ENCODE assay signal across 16 cellular contexts in the genomic region with DNA sequence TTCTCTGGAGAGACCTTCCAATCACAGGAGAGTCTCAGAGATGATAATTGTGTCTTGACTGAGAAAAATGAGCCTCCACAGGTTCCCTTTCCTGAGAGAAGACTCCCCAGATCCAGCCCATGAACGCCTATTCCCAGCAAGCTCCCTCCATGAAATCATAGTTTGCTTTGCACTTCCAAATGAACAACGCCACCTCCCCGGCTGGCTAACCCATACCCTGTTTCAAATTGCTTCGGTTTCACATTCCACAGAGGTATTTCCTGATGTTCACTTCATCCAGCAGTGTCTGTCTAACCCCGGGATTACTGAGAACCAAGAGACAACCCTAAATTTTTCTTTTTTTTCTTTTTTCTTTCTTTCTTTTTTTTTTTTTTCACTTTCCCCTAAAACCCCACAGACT.
"Had no signal": no experiment of that assay in that cellular context is flagged by ENCODE, and none has a peak within 500 bp of the region (broad histone marks: within the 10 kb centered on the region; RNA-seq: fewer than 3 reads in every experiment).

No MANE protein-coding gene starts in this region.

- H3K27ac ChIP-seq: coronary artery, esophagus muscularis mucosa, thyroid gland had no signal

- H3K27me3 ChIP-seq: esophagus muscularis mucosa, thyroid gland had no signal

- H3K27ac Mint-ChIP-seq: activated CD4-positive, alpha-beta T cell treated with anti-CD3 and anti-CD28 coated beads, Interleukin-2, amount 10 ng/mL, durations not matched to agents 7 days and 5 days; activated naive CD4-positive, alpha-beta T cell treated with anti-CD3 and anti-CD28 coated beads, Interleukin-2, amount 10 ng/mL, durations not matched to agents 7 days and 5 days; activated T-helper 2 cell treated with anti-CD3 and anti-CD28 coated beads, Interferon-gamma antibody, Interleukin-2, Interleukin-4, amounts not matched to agents 10 μg/mL and 5 μg/mL and 100 μg/mL, durations not matched to agents 14 hours and 24 hours and 36 hours; naive thymus-derived CD4-positive, alpha-beta T cell; stimulated activated naive B cell treated with anti-CD40 and anti-IgM and Interleukin-4, amounts not matched to agents 10 μg/mL and 1 μg/mL and 100 μg/mL, for 72 hours had no signal

- H3K4me3 Mint-ChIP-seq: activated CD4-positive, alpha-beta T cell treated with anti-CD3 and anti-CD28 coated beads, Interleukin-2, amount 10 ng/mL, durations not matched to agents 7 days and 5 days; activated naive CD4-positive, alpha-beta T cell treated with anti-CD3 and anti-CD28 coated beads, Interleukin-2, amount 10 ng/mL, durations not matched to agents 7 days and 5 days; naive thymus-derived CD4-positive, alpha-beta T cell; stimulated activated naive B cell treated with anti-CD40 and anti-IgM and Interleukin-4, amounts not matched to agents 10 μg/mL and 1 μg/mL and 100 μg/mL, for 72 hours had no signal

- H3K4me1 Mint-ChIP-seq: activated CD4-positive, alpha-beta T cell treated with anti-CD3 and anti-CD28 coated beads, Interleukin-2, amount 10 ng/mL, durations not matched to agents 7 days and 5 days; activated naive CD4-positive, alpha-beta T cell treated with anti-CD3 and anti-CD28 coated beads, Interleukin-2, amount 10 ng/mL, durations not matched to agents 7 days and 5 days; naive thymus-derived CD4-positive, alpha-beta T cell; stimulated activated naive B cell treated with anti-CD40 and anti-IgM and Interleukin-4, amounts not matched to agents 10 μg/mL and 1 μg/mL and 100 μg/mL, for 72 hours had no signal

- DNase-seq: activated CD4-positive, alpha-beta T cell treated with anti-CD3 and anti-CD28 coated beads, Interleukin-2, amount 10 ng/mL, durations not matched to agents 7 days and 5 days; activated naive CD4-positive, alpha-beta T cell treated with anti-CD3 and anti-CD28 coated beads, Interleukin-2, amount 10 ng/mL, durations not matched to agents 7 days and 5 days; foreskin fibroblast; mucosa of descending colon; naive thymus-derived CD4-positive, alpha-beta T cell; retina; stimulated activated CD4-positive, alpha-beta T cell treated with anti-CD3 and anti-CD28 coated beads, Interleukin-4, amount 100 ng/mL, for 1 hour; SW 1271; thyroid gland had no signal

- H3K9me3 Mint-ChIP-seq: activated naive CD4-positive, alpha-beta T cell treated with anti-CD3 and anti-CD28 coated beads, Interleukin-2, amount 10 ng/mL, durations not matched to agents 7 days and 5 days; activated T-helper 2 cell treated with anti-CD3 and anti-CD28 coated beads, Interferon-gamma antibody, Interleukin-2, Interleukin-4, amounts not matched to agents 10 μg/mL and 5 μg/mL and 100 μg/mL, durations not matched to agents 14 hours and 24 hours and 36 hours had no signal

- FAIRE-seq: TTC549, urothelium cell line had no signal

- H3K36me3 Mint-ChIP-seq: activated naive CD4-positive, alpha-beta T cell treated with anti-CD3 and anti-CD28 coated beads, Interleukin-2, amount 10 ng/mL, durations not matched to agents 7 days and 5 days; naive thymus-derived CD4-positive, alpha-beta T cell; stimulated activated naive B cell treated with anti-CD40 and anti-IgM and Interleukin-4, amounts not matched to agents 10 μg/mL and 1 μg/mL and 100 μg/mL, for 72 hours had no signal

- ATAC-seq: mucosa of descending colon had no signal

- H3K4me1 ChIP-seq: esophagus muscularis mucosa, thyroid gland had no signal

- H3K9me3 ChIP-seq: esophagus muscularis mucosa, mucosa of descending colon, thyroid gland had no signal

- H3K36me3 ChIP-seq: esophagus muscularis mucosa, thyroid gland had no signal

- H3K4me3 ChIP-seq: coronary artery, esophagus muscularis mucosa, lung, mucosa of descending colon, thyroid gland had no signal
